Comparison of ENCODE assay signal across 22 cellular contexts in the genomic region with DNA sequence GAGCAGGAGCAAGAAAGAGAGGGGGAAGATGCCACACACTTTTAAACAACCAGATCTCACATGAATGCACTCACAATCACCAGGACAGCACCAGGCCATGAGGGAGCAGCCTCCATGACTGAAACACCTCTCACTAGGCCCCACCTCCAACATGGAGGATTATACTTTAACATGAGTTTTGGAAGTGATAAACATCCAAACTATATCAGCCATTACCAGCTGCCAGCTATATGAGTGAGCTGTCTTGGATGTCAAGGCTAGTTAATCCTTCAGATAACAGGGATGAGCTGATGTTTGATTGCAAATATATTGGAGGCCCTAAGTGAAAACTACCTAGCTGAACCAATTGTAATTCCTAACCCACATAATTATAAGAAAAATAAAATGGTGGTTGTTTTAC.
A peak's percentile ranks its signal among the peaks of the same experiment; 100 is the strongest.
DNase-seq lines count a peak whose midpoint lies in the region; ATAC-seq, FAIRE-seq and TF ChIP-seq lines count a peak whose summit lies in the region.
"Had no signal": no experiment of that assay in that cellular context is flagged by ENCODE, and none has a peak within 500 bp of the region (broad histone marks: within the 10 kb centered on the region; RNA-seq: fewer than 3 reads in every experiment).

No MANE protein-coding gene starts in this region.

- H2BK120ac ChIP-seq in mesenchymal stem cell (ENCODE audit: low read depth, low read length) = no peak overlapping the region

- TF ChIP-seq EP300 in K562 (IDR thresholded peaks at IDR 0.05; ENCODE audit: low read length) = no peak

- H3K79me1 ChIP-seq in mesenchymal stem cell (replicated peaks; ENCODE audit: low read length, poor library complexity, severe bottlenecking) = peaks cover 9% of the 10 kb centered on the region

- no TSS peak for BruUV-seq in K562 (replicated peaks; lab: Mats Ljungman, UMichigan)

- H3K79me2 ChIP-seq in K562 (ENCODE audit: control insufficient read depth, insufficient read depth, low read length) = no peaks in the 10 kb centered on the region

- no peak for TF ChIP-seq CTCF in K562 (IDR thresholded peaks at IDR 0.05 in 2 of 3, conservative IDR thresholded peaks at IDR 0.05 in 1 of 3; ENCODE audit: insufficient read depth in 2 of 3, low read depth in 1 of 3, low read length in 3 of 3)

- peak overlapping the region; percentile 37 for H2AK5ac ChIP-seq in mesenchymal stem cell (ENCODE audit: low read length, severe bottlenecking)

- H4K8ac ChIP-seq in mesenchymal stem cell (ENCODE audit: low read length) = no peak overlapping the region

- no peak for TF ChIP-seq POLR2A in GM12892 (IDR thresholded peaks at IDR 0.05; ENCODE audit: low read depth, low read length)
- TF ChIP-seq POLR2A in K562 (conservative IDR thresholded peaks at IDR 0.05) = no peak

- H3K36me3 ChIP-seq in K562 (ENCODE audit: control insufficient read depth, insufficient read depth, low read length) (no peaks in the 10 kb centered on the region), mesenchymal stem cell (ENCODE audit: control insufficient read depth in 1 of 2, insufficient read depth in 2 of 2, low read depth in 1 of 2, low read length in 2 of 2) (no peaks in the 10 kb centered on the region)
- H3K36me3 ChIP-seq: BLaER1 had no signal

- H2BK15ac ChIP-seq in mesenchymal stem cell (ENCODE audit: low read depth, poor library complexity, severe bottlenecking) = no peak overlapping the region

- H3K4me3 ChIP-seq in K562 = no peak overlapping the region
- H3K4me3 ChIP-seq in mesenchymal stem cell (ENCODE audit: insufficient read depth in 1 of 2, low read depth in 1 of 2, low read length in 2 of 2) = no peak overlapping the region
- H3K4me3 ChIP-seq: BLaER1, GM12878 had no signal

- H4K20me1 ChIP-seq in K562 (replicated peaks; ENCODE audit: control insufficient read depth, insufficient read depth, low read length) = no peaks in the 10 kb centered on the region
- H4K20me1 ChIP-seq: BLaER1 had no signal

- TF ChIP-seq RAD21 in K562 (CRISPR knock-in tag; conservative IDR thresholded peaks at IDR 0.05 in 1 of 2, IDR thresholded peaks at IDR 0.05 in 1 of 2) = no peak

- CTCF ChIA-PET in K562 (lab: Yijun Ruan, JAX; ENCODE audit: low intra/inter-chr PET ratio) = no interaction called here

- no peak overlapping the region for H3K14ac ChIP-seq in mesenchymal stem cell (ENCODE audit: low read length in 2 of 2)

- H3K9me3 ChIP-seq in K562 (replicated peaks; ENCODE audit: control insufficient read depth, insufficient read depth, low read depth, low read length) (no peaks in the 10 kb centered on the region), mesenchymal stem cell (ENCODE audit: control insufficient read depth, low read length) (no peaks in the 10 kb centered on the region)
- H3K9me3 ChIP-seq: BLaER1 had no signal

- FAIRE-seq in GM12892 (lab: Jason Lieb, UNC) (peak; percentile 70), K562 (lab: Jason Lieb, UNC) (no peak)
- FAIRE-seq: A204.1, D721Med, GM12878, GM18507 had no signal

- H3K4ac ChIP-seq in mesenchymal stem cell (ENCODE audit: low read depth in 1 of 2, low read length in 2 of 2) = no peak overlapping the region

- in situ Hi-C loops in K562 (cut with MboI) = no loop called here

- no peak overlapping the region for H3K18ac ChIP-seq in mesenchymal stem cell (ENCODE audit: low read depth in 1 of 2, low read length in 2 of 2)

- no peaks in the 10 kb centered on the region for H3K27me3 ChIP-seq in K562 (ENCODE audit: control insufficient read depth in 2 of 2, insufficient read depth in 2 of 2, low read length in 2 of 2)
- no peaks in the 10 kb centered on the region for H3K27me3 ChIP-seq in mesenchymal stem cell (ENCODE audit: control insufficient read depth in 1 of 2, insufficient read depth in 1 of 2, low read length in 2 of 2)
- H3K27me3 ChIP-seq: BLaER1 had no signal

- H2BK5ac ChIP-seq in mesenchymal stem cell (ENCODE audit: low read depth, low read length, poor library complexity, severe bottlenecking) = no peak overlapping the region

- H3K9ac ChIP-seq in K562 (ENCODE audit: insufficient read depth in 1 of 2, low read depth in 2 of 2, low read length in 2 of 2) (no peak overlapping the region), mesenchymal stem cell (ENCODE audit: low read length) (no peak overlapping the region)
- H3K9ac ChIP-seq: BLaER1 had no signal

- H2AFZ ChIP-seq in K562 (ENCODE audit: low read depth, low read length) (peak overlapping the region; percentile 64), mesenchymal stem cell (ENCODE audit: low read depth, low read length) (no peak overlapping the region)

- no peaks in the 10 kb centered on the region; a peak in 1 of 5 replicates for H3K4me1 ChIP-seq in K562 (replicated peaks in 1 of 2; ENCODE audit: control insufficient read depth in 2 of 2, insufficient read depth in 2 of 2, low read length in 2 of 2)
- peaks cover 5% of the 10 kb centered on the region for H3K4me1 ChIP-seq in mesenchymal stem cell (ENCODE audit: control insufficient read depth, insufficient read depth, low read depth, low read length)

- H3K27ac ChIP-seq in K562 (ENCODE audit: extremely low read depth, low read depth, low read length) (no peak overlapping the region), mesenchymal stem cell (ENCODE audit: low read length, poor library complexity, severe bottlenecking) (no peak overlapping the region)
- H3K27ac ChIP-seq: 22Rv1, BLaER1, C4-2B had no signal

- H2BK12ac ChIP-seq in mesenchymal stem cell (ENCODE audit: low read length in 2 of 2) = no peak overlapping the region

- H3K23ac ChIP-seq in mesenchymal stem cell (ENCODE audit: low read length in 2 of 2) = no peak overlapping the region

- H3K9me1 ChIP-seq in K562 (ENCODE audit: control insufficient read depth, insufficient read depth, low read length) = no peaks in the 10 kb centered on the region

- intact Hi-C loops in K562 (cut with micrococcal nuclease) = no loop called here

- peak overlapping the region; percentile 14; the same call in 1 of the 2 replicates for H3K4me2 ChIP-seq in K562 (ENCODE audit: insufficient read depth, low read length)
- no peak overlapping the region for H3K4me2 ChIP-seq in mesenchymal stem cell (ENCODE audit: low read length, poor library complexity, severe bottlenecking)
- H3K4me2 ChIP-seq: BLaER1 had no signal

- POLR2A ChIA-PET in K562 (lab: Yijun Ruan, JAX) = no interaction called here

- H4K91ac ChIP-seq in mesenchymal stem cell (ENCODE audit: low read length) = no peak overlapping the region

- no peak for DNase-seq in GM12892 (ENCODE audit: insufficient read length)
- DNase-seq in K562 (ENCODE audit: extremely low read depth in 1 of 4, low spot score in 3 of 4) = peak in 2 of 4 experiments; percentile 8 to 11
- no peak for DNase-seq in mesenchymal stem cell
- no peak for DNase-seq in stimulated activated CD8-positive, alpha-beta memory T cell treated with anti-CD3 and anti-CD28 coated beads, Interleukin-4, amount 100 ng/mL, for 48 hours
- DNase-seq in RKO (ENCODE audit: low spot score) = no peak
- DNase-seq: CD4-positive, CD25-positive, alpha-beta regulatory T cell; CD8-positive, alpha-beta T cell; DMS 273 treated with DMSO at 0.1 percent for 48 hours; DMS79; EL; GDM1; GOT3; H7; HCEC 1CT had no signal

- ATAC-seq in K562 (peak; percentile 67), HG03095 (IDR thresholded peaks at IDR 0.05; ENCODE audit: unreplicated experiment) (no peak)
- ATAC-seq: CD8-positive, alpha-beta T cell; GM12878 had no signal

TF ChIP-seq in K562, 482 proteins besides CTCF, POLR2A, EP300 and RAD21 (continues in another document):
- TF ChIP-seq RHOXF2B (CRISPR knock-in tag; conservative IDR thresholded peaks at IDR 0.05) (no peak), TCF3 (CRISPR knock-in tag; IDR thresholded peaks at IDR 0.05) (peak; percentile 41; the same call in 1 of the 2 replicates), NCOA2 (IDR thresholded peaks at IDR 0.05; ENCODE audit: partially characterized antibody in 2 of 2) (no peak), TFAM (CRISPR knock-in tag; conservative IDR thresholded peaks at IDR 0.05) (no peak), SMAD2 (IDR thresholded peaks at IDR 0.05; ENCODE audit: low read depth, low read length) (no peak), SREBF2 (CRISPR knock-in tag; IDR thresholded peaks at IDR 0.05) (no peak), JUND (IDR thresholded peaks at IDR 0.05; ENCODE audit: borderline replicate concordance, low read depth, low read length) (no peak), JUND (tag; IDR thresholded peaks at IDR 0.05; ENCODE audit: borderline replicate concordance, low read depth, low read length) (no peak), MEIS2 (IDR thresholded peaks at IDR 0.05; ENCODE audit: partially characterized antibody) (peak; percentile 66), MEF2A (IDR thresholded peaks at IDR 0.05; ENCODE audit: control insufficient read depth, low read depth, low read length) (no peak), RBM14 (IDR thresholded peaks at IDR 0.05; ENCODE audit: borderline replicate concordance, insufficient read depth, low read depth, low read length) (no peak), LCOR (CRISPR knock-in tag; IDR thresholded peaks at IDR 0.05) (no peak), TCF7L2 (IDR thresholded peaks at IDR 0.05; ENCODE audit: low read depth, low read length) (no peak), CBFA2T3 (IDR thresholded peaks at IDR 0.05) (peak; percentile 63), CBFA2T2 (conservative IDR thresholded peaks at IDR 0.05) (peak; percentile 23; the same call in 1 of the 2 replicates), ZNF146 (CRISPR knock-in tag; IDR thresholded peaks at IDR 0.05; ENCODE audit: unreplicated experiment) (no peak), CXXC5 (CRISPR knock-in tag; IDR thresholded peaks at IDR 0.05) (no peak), RBM34 (IDR thresholded peaks at IDR 0.05; ENCODE audit: borderline replicate concordance, insufficient read depth, low read length) (no peak), HMGN3 (IDR thresholded peaks at IDR 0.05; ENCODE audit: borderline replicate concordance, extremely low read depth, insufficient read length, low read depth, low read length) (no peak)
- TF ChIP-seq, protein P1, sequence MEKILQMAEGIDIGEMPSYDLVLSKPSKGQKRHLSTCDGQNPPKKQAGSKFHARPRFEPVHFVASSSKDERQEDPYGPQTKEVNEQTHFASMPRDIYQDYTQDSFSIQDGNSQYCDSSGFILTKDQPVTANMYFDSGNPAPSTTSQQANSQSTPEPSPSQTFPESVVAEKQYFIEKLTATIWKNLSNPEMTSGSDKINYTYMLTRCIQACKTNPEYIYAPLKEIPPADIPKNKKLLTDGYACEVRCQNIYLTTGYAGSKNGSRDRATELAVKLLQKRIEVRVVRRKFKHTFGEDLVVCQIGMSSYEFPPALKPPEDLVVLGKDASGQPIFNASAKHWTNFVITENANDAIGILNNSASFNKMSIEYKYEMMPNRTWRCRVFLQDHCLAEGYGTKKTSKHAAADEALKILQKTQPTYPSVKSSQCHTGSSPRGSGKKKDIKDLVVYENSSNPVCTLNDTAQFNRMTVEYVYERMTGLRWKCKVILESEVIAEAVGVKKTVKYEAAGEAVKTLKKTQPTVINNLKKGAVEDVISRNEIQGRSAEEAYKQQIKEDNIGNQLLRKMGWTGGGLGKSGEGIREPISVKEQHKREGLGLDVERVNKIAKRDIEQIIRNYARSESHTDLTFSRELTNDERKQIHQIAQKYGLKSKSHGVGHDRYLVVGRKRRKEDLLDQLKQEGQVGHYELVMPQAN (IDR thresholded peaks at IDR 0.05; ENCODE audit: borderline replicate concordance) = no peak
